Comparison of ENCODE assay signal across 8 cellular contexts in the genomic region with DNA sequence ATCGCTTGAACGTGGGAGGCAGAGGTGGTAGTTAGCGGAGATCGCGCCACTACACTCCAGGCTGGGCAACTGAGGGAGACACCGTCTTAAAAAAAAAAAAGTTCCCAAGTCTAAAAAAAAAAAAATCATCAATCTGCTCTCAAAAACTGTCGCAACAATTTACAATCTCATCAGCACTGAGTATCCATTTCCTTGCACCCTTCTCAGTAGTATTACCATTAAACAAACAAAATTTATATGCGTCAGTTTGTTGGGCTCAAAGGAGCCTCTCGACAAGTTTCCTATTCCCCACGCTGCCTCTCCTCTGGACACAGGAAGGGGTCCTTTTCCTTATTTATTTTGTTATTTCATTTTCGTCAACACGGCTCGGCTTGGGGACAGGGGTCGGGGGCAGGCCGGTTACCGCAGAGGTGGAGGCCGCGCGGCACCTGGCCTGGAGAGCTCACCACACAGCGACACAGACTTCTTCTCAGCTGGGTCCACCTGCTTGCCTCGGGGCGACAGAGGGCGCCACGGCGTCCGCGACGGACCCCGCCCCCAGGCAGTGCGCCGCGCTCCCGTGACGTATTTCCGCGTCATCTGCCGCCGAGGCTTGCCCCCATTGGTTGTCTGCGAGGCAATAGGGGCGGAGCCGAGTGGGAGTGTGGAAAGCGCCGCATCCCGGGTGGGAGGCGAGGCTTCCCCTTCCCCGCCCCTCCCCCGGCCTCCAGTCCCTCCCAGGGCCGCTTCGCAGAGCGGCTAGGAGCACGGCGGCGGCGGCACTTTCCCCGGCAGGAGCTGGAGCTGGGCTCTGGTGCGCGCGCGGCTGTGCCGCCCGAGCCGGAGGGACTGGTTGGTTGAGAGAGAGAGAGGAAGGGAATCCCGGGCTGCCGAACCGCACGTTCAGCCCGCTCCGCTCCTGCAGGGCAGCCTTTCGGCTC. TPM values are rescaled to one million over a fixed set of nuclear protein-coding genes. Genes with fewer than 3 reads are reported as not detected.
DNase-seq lines count a peak whose midpoint lies in the region; ATAC-seq and TF ChIP-seq lines count a peak whose summit lies in the region.

A gene (plus strand): TSS at position 709 of the 920 bp plus-strand sequence. CDS start 436 bp downstream, outside the sequence.

- H3K4me1 ChIP-seq in ovary (ENCODE audit: insufficient read depth): peaks cover 5% of the 10 kb centered on the region
- H3K4me1 ChIP-seq in thyroid gland: peaks cover 14 to 21% of the 10 kb centered on the region in 2 donors

- H3K27me3 Mint-ChIP-seq in activated naive CD8-positive, alpha-beta T cell treated with anti-CD3 and anti-CD28 coated beads for 36 hours: no peaks in the 10 kb centered on the region
- H3K27me3 Mint-ChIP-seq in glutamatergic neuron (ENCODE audit: unreplicated experiment): peaks cover 2% of the 10 kb centered on the region

- H3K9me3 ChIP-seq in ovary (no peaks in the 10 kb centered on the region), thyroid gland (no peaks in the 10 kb centered on the region)

- peaks cover 36% of the 10 kb centered on the region for H3K4me1 Mint-ChIP-seq in activated naive CD8-positive, alpha-beta T cell treated with anti-CD3 and anti-CD28 coated beads for 36 hours
- H3K4me1 Mint-ChIP-seq in glutamatergic neuron (ENCODE audit: low read depth, unreplicated experiment): peaks cover 5% of the 10 kb centered on the region

- peak within 1 kb of the TSS; percentile 100 for H3K4me3 Mint-ChIP-seq in activated naive CD8-positive, alpha-beta T cell treated with anti-CD3 and anti-CD28 coated beads for 36 hours
- peak within 1 kb of the TSS; percentile 98 for H3K4me3 Mint-ChIP-seq in glutamatergic neuron (ENCODE audit: unreplicated experiment)

- intact Hi-C loops in ovary (cut with DNase I): loop anchor here (2.0 to 5.0 kb wide), 3 partner anchors 110 to 112 kb away; a partner anchor contains a TSS
- intact Hi-C loops in thyroid gland (cut with DNase I): loop anchor here (2.0 kb wide), 1 partner anchor 110 kb away; a partner anchor contains a TSS

- peaks cover 50% of the 10 kb centered on the region for H3K36me3 Mint-ChIP-seq in activated naive CD8-positive, alpha-beta T cell treated with anti-CD3 and anti-CD28 coated beads for 36 hours
- H3K36me3 Mint-ChIP-seq in glutamatergic neuron (ENCODE audit: unreplicated experiment): no peaks in the 10 kb centered on the region

- H3K9me3 Mint-ChIP-seq in activated naive CD8-positive, alpha-beta T cell treated with anti-CD3 and anti-CD28 coated beads for 36 hours: no peaks in the 10 kb centered on the region
- peaks cover 7% of the 10 kb centered on the region for H3K9me3 Mint-ChIP-seq in glutamatergic neuron (ENCODE audit: unreplicated experiment)

- peak; percentile 74 for TF ChIP-seq CTCF in GM12864 (IDR thresholded peaks at IDR 0.05; ENCODE audit: low read depth, low read length, missing control alignments)
- TF ChIP-seq CTCF in glutamatergic neuron (IDR thresholded peaks at IDR 0.05; ENCODE audit: partially characterized antibody, unreplicated experiment): peak; percentile 25
- TF ChIP-seq CTCF in ovary (IDR thresholded peaks at IDR 0.05): peak; percentile 59 to 85 (median 74)
- peak in 5 of 6 experiments; percentile 55 to 79 (median 75) for TF ChIP-seq CTCF in thyroid gland (IDR thresholded peaks at IDR 0.05)

- TF ChIP-seq POLR2A in ovary (IDR thresholded peaks at IDR 0.05): peak; percentile 52
- TF ChIP-seq POLR2A in thyroid gland (IDR thresholded peaks at IDR 0.05): peak in 1 of 2 donors; percentile 89

- ATAC-seq in HG02623 (IDR thresholded peaks at IDR 0.05; ENCODE audit: unreplicated experiment): peak; percentile 75

- 2 to 4% (median 2%) methylated on average over 47 to 69 of the region's 69 CpGs for WGBS in ovary, 3 donors
- 8 to 11% methylated on average over 37 to 51 of the region's 69 CpGs for WGBS in thyroid gland, 2 donors

- H3K36me3 ChIP-seq in ovary (no peaks in the 10 kb centered on the region), thyroid gland (no peaks in the 10 kb centered on the region)

- peak within 1 kb of the TSS; percentile 100 for H3K27ac Mint-ChIP-seq in activated naive CD8-positive, alpha-beta T cell treated with anti-CD3 and anti-CD28 coated beads for 36 hours
- peak within 1 kb of the TSS; percentile 94 for H3K27ac Mint-ChIP-seq in glutamatergic neuron (ENCODE audit: unreplicated experiment)

- H3K27ac ChIP-seq in ovary (peak within 1 kb of the TSS; percentile 63 to 96), thyroid gland (peak within 1 kb of the TSS; percentile 66 to 95 (median 87))

- DNase-seq in GM12864 (ENCODE audit: low read depth) (peak; percentile 89), NCI-H1092 treated with DMSO at 0.1 percent for 48 hours (lab: John Stamatoyannopoulos, UW) (peak; percentile 94), SKM-1 treated with dmso at 0.1 percent for 144 hours (lab: John Stamatoyannopoulos, UW; ENCODE audit: unreplicated experiment) (peak; percentile 96), glutamatergic neuron (peak; percentile 98), ovary (peak; percentile 99), thyroid gland (peak; percentile 98 to 99)
- DNase-seq in activated naive CD8-positive, alpha-beta T cell treated with anti-CD3 and anti-CD28 coated beads for 36 hours: peak; percentile 99

- TF ChIP-seq EP300 in ovary (IDR thresholded peaks at IDR 0.05): no peak

- H3K27me3 ChIP-seq in ovary (no peaks in the 10 kb centered on the region), thyroid gland (no peaks in the 10 kb centered on the region)

- H3K4me3 ChIP-seq in GM12864 (ENCODE audit: low read depth, low read length): peak within 1 kb of the TSS; percentile 74
- H3K4me3 ChIP-seq in ovary: peak within 1 kb of the TSS; percentile 81
- H3K4me3 ChIP-seq in thyroid gland (replicated peaks in 1 of 3): peak within 1 kb of the TSS; percentile 4 to 86 (median 74)

RNA-seq across cellular contexts. Expression of the gene that starts here (rescaled TPM):
- 100 to 1,000 TPM; 103 to 108 TPM for total RNA-seq in activated naive CD8-positive, alpha-beta T cell treated with anti-CD3 and anti-CD28 coated beads for 36 hours
- total RNA-seq in glutamatergic neuron (ENCODE audit: unreplicated experiment): 27.3 TPM
- 10 to 100 TPM; 21.6 to 44.8 (median 35.6) TPM for total RNA-seq in ovary
- 10 to 100 TPM; 24.3 to 32.8 TPM for polyA plus RNA-seq in ovary
- total RNA-seq in thyroid gland: 10 to 100 TPM; 18.1 to 25.4 (median 25.3) TPM

Comparison
In these comparisons a context has a peak if more than half of its experiments do, and no peak if none do; other contexts are left out.
1. Peak in every context shown above with its lines: DNase-seq, ATAC-seq, H3K4me3 ChIP-seq and H3K27ac ChIP-seq.
2. CTCF ChIP-seq: peak in every context shown above with its lines; median percentile 75 in thyroid gland; 74 in GM12864; 74 in ovary; 25 in glutamatergic neuron.